Comparison of ENCODE assay signal across 10 cellular contexts in the genomic region with DNA sequence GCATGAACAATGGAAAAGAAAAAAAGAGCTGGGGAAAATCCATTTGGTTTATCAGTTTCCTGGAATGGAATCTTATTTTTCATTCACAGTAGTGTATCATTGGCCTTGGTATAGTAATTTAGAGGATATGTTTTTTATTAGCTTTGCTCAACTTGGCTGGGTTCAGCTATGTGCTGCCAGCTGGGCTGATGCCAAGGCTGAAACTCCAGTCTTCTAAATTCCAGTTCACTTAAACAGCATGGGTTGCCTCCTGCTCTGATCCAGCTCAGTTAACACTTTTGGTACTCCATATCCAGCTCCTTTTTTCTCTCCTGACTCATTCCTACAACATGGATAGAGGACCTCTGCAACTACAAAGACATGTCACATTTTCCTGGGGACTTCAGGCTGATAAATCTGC.
DNase-seq lines count a peak whose midpoint lies in the region; ATAC-seq and TF ChIP-seq lines count a peak whose summit lies in the region.
"Had no signal": no experiment of that assay in that cellular context is flagged by ENCODE, and none has a peak within 500 bp of the region (broad histone marks: within the 10 kb centered on the region; RNA-seq: fewer than 3 reads in every experiment).

No MANE protein-coding gene starts in this region.

- no peaks in the 10 kb centered on the region for H3K36me3 ChIP-seq in upper lobe of right lung

- H3K4me1 ChIP-seq in upper lobe of right lung: peaks cover 18% of the 10 kb centered on the region

- H3K27me3 ChIP-seq in upper lobe of right lung: no peaks in the 10 kb centered on the region

- no peaks in the 10 kb centered on the region for H3K9me3 ChIP-seq in upper lobe of right lung

- DNase-seq in LHCN-M2 (ENCODE audit: low read depth) (peak; percentile 83), cardiac fibroblast (ENCODE audit: low read depth in 2 of 2) (peak; percentile 93 to 98), left lobe of liver (ENCODE audit: low spot score) (peak; percentile 91), upper lobe of right lung (peak; percentile 84), middle frontal gyrus (ENCODE audit: extremely low spot score, low spot score) (no peak), CD1c-positive myeloid dendritic cell (ENCODE audit: extremely low spot score) (no peak)
- DNase-seq: effector CD8-positive, alpha-beta T cell; H9; RPMI8226 had no signal

- H3K27ac ChIP-seq in upper lobe of right lung: no peak overlapping the region

- ATAC-seq in left lobe of liver: peak; percentile 96
- ATAC-seq in upper lobe of right lung: peak; percentile 78
- no peak for ATAC-seq in GM18861 (IDR thresholded peaks at IDR 0.05; ENCODE audit: unreplicated experiment)

- intact Hi-C loops in upper lobe of right lung (cut with DNase I): no loop called here

- no peak for TF ChIP-seq CTCF in cardiac fibroblast (IDR thresholded peaks at IDR 0.05; ENCODE audit: low read depth, low read length)
- no peak for TF ChIP-seq CTCF in upper lobe of right lung (IDR thresholded peaks at IDR 0.05)

- H3K4me3 ChIP-seq in cardiac fibroblast (replicated peaks in 1 of 2; ENCODE audit: low read depth in 2 of 2, low read length in 2 of 2) (no peak overlapping the region), upper lobe of right lung (no peak overlapping the region)

Comparison
In these comparisons a context has a peak if more than half of its experiments do, and no peak if none do; other contexts are left out.
1. DNase-seq: peak in LHCN-M2 (single experiment), cardiac fibroblast (2 of 2), left lobe of liver (single experiment) and upper lobe of right lung (single experiment); none in middle frontal gyrus (single experiment) and CD1c-positive myeloid dendritic cell (single experiment).